13 cellular contexts compared by ENCODE assay signal in genomic region chr7:2802082-2802481, GRCh38. TPM values are rescaled to one million over a fixed set of nuclear protein-coding genes. Genes with fewer than 3 reads are reported as not detected.
DNase-seq lines count a peak whose midpoint lies in the region; ATAC-seq lines count a peak whose summit lies in the region.
"Had no signal": no experiment of that assay in that cellular context is flagged by ENCODE, and none has a peak within 500 bp of the region (broad histone marks: within the 10 kb centered on the region; RNA-seq: fewer than 3 reads in every experiment).

No MANE protein-coding gene starts in this region.

- H3K27ac Mint-ChIP-seq in activated T-cell treated with anti-CD3 and anti-CD28 coated beads, Interleukin-2, amount 50 U/mL, for 24 hours = no peak overlapping the region
- H3K27ac Mint-ChIP-seq: B cell had no signal

- H3K4me1 Mint-ChIP-seq in activated T-cell treated with anti-CD3 and anti-CD28 coated beads, Interleukin-2, amount 50 U/mL, for 24 hours (ENCODE audit: low read depth) = peaks cover 46% of the 10 kb centered on the region

- H3K4me3 Mint-ChIP-seq in activated T-cell treated with anti-CD3 and anti-CD28 coated beads, Interleukin-2, amount 50 U/mL, for 24 hours = no peak overlapping the region
- H3K4me3 Mint-ChIP-seq: B cell had no signal

- no peak for ATAC-seq in GM21528 (IDR thresholded peaks at IDR 0.05; ENCODE audit: low FRiP score, unreplicated experiment)
- ATAC-seq: body of pancreas; esophagus mucosa; stimulated activated naive CD8-positive, alpha-beta T cell treated with anti-CD3 and anti-CD28 coated beads, Interleukin-15, amount 100 ng/mL, for 72 hours had no signal

- peak; percentile 40 for DNase-seq in A172 (ENCODE audit: low spot score)
- DNase-seq in HS-5 (ENCODE audit: low read depth) = peak; percentile 40
- peak; percentile 49 for DNase-seq in astrocyte of the hippocampus (ENCODE audit: low read depth, low spot score)
- DNase-seq in iris pigment epithelial cell (ENCODE audit: low read depth) = peak; percentile 63
- no peak for DNase-seq in NCI-H446 treated with DMSO at 0.1 percent for 48 hours (lab: John Stamatoyannopoulos, UW)
- no peak for DNase-seq in NCI-H774 (lab: John Stamatoyannopoulos, UW)
- no peak for DNase-seq in activated T-cell treated with anti-CD3 and anti-CD28 coated beads, Interleukin-2, amount 50 U/mL, for 24 hours
- DNase-seq: stimulated activated CD4-positive, alpha-beta T cell treated with anti-CD3 and anti-CD28 coated beads, Interleukin-2, amount 100 ng/mL, for 48 hours; stimulated activated naive CD8-positive, alpha-beta T cell treated with anti-CD3 and anti-CD28 coated beads, Interleukin-15, amount 100 ng/mL, for 72 hours had no signal

- no peaks in the 10 kb centered on the region for H3K27me3 Mint-ChIP-seq in activated T-cell treated with anti-CD3 and anti-CD28 coated beads, Interleukin-2, amount 50 U/mL, for 24 hours
- H3K27me3 Mint-ChIP-seq: B cell; stimulated activated naive CD8-positive, alpha-beta T cell treated with anti-CD3 and anti-CD28 coated beads, Interleukin-15, amount 100 ng/mL, for 72 hours had no signal

- H3K9me3 Mint-ChIP-seq in activated T-cell treated with anti-CD3 and anti-CD28 coated beads, Interleukin-2, amount 50 U/mL, for 24 hours = no peaks in the 10 kb centered on the region
- H3K9me3 Mint-ChIP-seq: stimulated activated naive CD8-positive, alpha-beta T cell treated with anti-CD3 and anti-CD28 coated beads, Interleukin-15, amount 100 ng/mL, for 72 hours had no signal

- H3K36me3 Mint-ChIP-seq in activated T-cell treated with anti-CD3 and anti-CD28 coated beads, Interleukin-2, amount 50 U/mL, for 24 hours (ENCODE audit: low read depth) = no peaks in the 10 kb centered on the region

RNA-seq across cellular contexts. Expression of gene GNA12, which starts 42.0 kb away (rescaled TPM):
- 16.4 and 22.4 TPM in 2 replicates for total RNA-seq in A172 (2014; rRNA removed; shearing (Covaris generic))

Comparison
In these comparisons a context has a peak if more than half of its experiments do, and no peak if none do; other contexts are left out.
1. DNase-seq: peak in A172 (single experiment), HS-5 (single experiment), astrocyte of the hippocampus (single experiment) and iris pigment epithelial cell (single experiment); none in NCI-H446 treated with DMSO at 0.1 percent for 48 hours (single experiment), NCI-H774 (single experiment) and activated T-cell treated with anti-CD3 and anti-CD28 coated beads, Interleukin-2, amount 50 U/mL, for 24 hours (single experiment).